Comparison of ENCODE assay signal across 11 cellular contexts in the genomic region with DNA sequence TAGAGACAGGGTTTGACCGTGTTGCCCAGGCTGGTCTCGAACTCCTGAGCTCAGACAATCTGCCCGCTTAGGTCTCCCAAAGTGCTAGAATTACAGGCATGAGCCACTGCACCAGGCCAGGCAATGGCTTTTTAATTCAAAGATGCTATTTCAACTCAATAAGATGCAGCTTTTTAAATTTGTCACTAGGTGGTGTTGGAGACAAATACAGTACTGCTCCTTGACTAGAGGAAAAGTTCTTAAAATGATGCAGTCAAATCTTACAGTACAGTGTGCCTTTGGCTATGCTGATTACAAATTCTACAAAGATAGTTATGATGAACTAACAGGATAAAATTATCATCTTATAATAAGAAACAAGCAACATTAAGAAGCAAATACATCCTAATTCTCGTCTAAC.
DNase-seq lines count a peak whose midpoint lies in the region; ATAC-seq, FAIRE-seq and TF ChIP-seq lines count a peak whose summit lies in the region.
"Had no signal": no experiment of that assay in that cellular context is flagged by ENCODE, and none has a peak within 500 bp of the region (broad histone marks: within the 10 kb centered on the region; RNA-seq: fewer than 3 reads in every experiment).

No MANE protein-coding gene starts in this region.

- no peaks in the 10 kb centered on the region for H3K36me3 Mint-ChIP-seq in HFFc6 (ENCODE audit: low read depth)
- no peaks in the 10 kb centered on the region for H3K36me3 Mint-ChIP-seq in activated CD4-positive, alpha-beta memory T cell treated with anti-CD3 and anti-CD28 coated beads, Interleukin-2, amount 10 ng/mL, durations not matched to agents 7 days and 5 days (ENCODE audit: low read depth)
- H3K36me3 Mint-ChIP-seq: activated CD8-positive, alpha-beta memory T cell treated with anti-CD3 and anti-CD28 coated beads, Interleukin-2, amount 10 ng/mL, durations not matched to agents 7 days and 5 days had no signal

- peaks cover 3% of the 10 kb centered on the region; the same call in 1 of the 2 replicates for H3K27me3 Mint-ChIP-seq in HFFc6 (ENCODE audit: insufficient read depth)
- H3K27me3 Mint-ChIP-seq in activated CD4-positive, alpha-beta memory T cell treated with anti-CD3 and anti-CD28 coated beads, Interleukin-2, amount 10 ng/mL, durations not matched to agents 7 days and 5 days: no peaks in the 10 kb centered on the region
- H3K27me3 Mint-ChIP-seq: activated CD8-positive, alpha-beta memory T cell treated with anti-CD3 and anti-CD28 coated beads, Interleukin-2, amount 10 ng/mL, durations not matched to agents 7 days and 5 days had no signal

- DNase-seq in AML-193 (lab: John Stamatoyannopoulos, UW): peak; percentile 12 to 38
- DNase-seq in HFFc6: peak; percentile 50
- peak; percentile 27 for DNase-seq in RCC 7860 (ENCODE audit: low spot score)
- DNase-seq in fibroblast of the conjunctiva (ENCODE audit: low read depth): peak; percentile 27
- DNase-seq in COR-L47 (lab: John Stamatoyannopoulos, UW): no peak
- DNase-seq in activated CD4-positive, alpha-beta memory T cell treated with anti-CD3 and anti-CD28 coated beads, Interleukin-2, amount 10 ng/mL, durations not matched to agents 7 days and 5 days: no peak
- no peak for DNase-seq in heart right ventricle
- DNase-seq in activated T-cell treated with anti-CD3 and anti-CD28 coated beads for 4 hours: no peak
- DNase-seq: activated CD8-positive, alpha-beta memory T cell treated with anti-CD3 and anti-CD28 coated beads, Interleukin-2, amount 10 ng/mL, durations not matched to agents 7 days and 5 days; HCEC 1CT had no signal

- ATAC-seq in heart right ventricle: no peak
- ATAC-seq: activated CD8-positive, alpha-beta memory T cell treated with anti-CD3 and anti-CD28 coated beads, Interleukin-2, amount 10 ng/mL, durations not matched to agents 7 days and 5 days had no signal

- WGBS in heart right ventricle, 2 donors: 81 to 92% methylated on average over 4 of the region's 4 CpGs

- intact Hi-C loops in heart right ventricle (cut with DNase I): no loop called here

- no peak overlapping the region for H3K27ac ChIP-seq in heart right ventricle

- no peaks in the 10 kb centered on the region for H3K4me1 Mint-ChIP-seq in HFFc6 (ENCODE audit: low read depth)
- no peaks in the 10 kb centered on the region for H3K4me1 Mint-ChIP-seq in activated CD4-positive, alpha-beta memory T cell treated with anti-CD3 and anti-CD28 coated beads, Interleukin-2, amount 10 ng/mL, durations not matched to agents 7 days and 5 days
- H3K4me1 Mint-ChIP-seq: activated CD8-positive, alpha-beta memory T cell treated with anti-CD3 and anti-CD28 coated beads, Interleukin-2, amount 10 ng/mL, durations not matched to agents 7 days and 5 days had no signal

- H3K9me3 Mint-ChIP-seq in HFFc6: no peaks in the 10 kb centered on the region
- no peaks in the 10 kb centered on the region for H3K9me3 Mint-ChIP-seq in activated CD4-positive, alpha-beta memory T cell treated with anti-CD3 and anti-CD28 coated beads, Interleukin-2, amount 10 ng/mL, durations not matched to agents 7 days and 5 days

- H3K4me1 ChIP-seq in heart right ventricle: no peaks in the 10 kb centered on the region

- H3K27ac Mint-ChIP-seq in HFFc6: no peak overlapping the region
- H3K27ac Mint-ChIP-seq in activated CD4-positive, alpha-beta memory T cell treated with anti-CD3 and anti-CD28 coated beads, Interleukin-2, amount 10 ng/mL, durations not matched to agents 7 days and 5 days: no peak overlapping the region
- H3K27ac Mint-ChIP-seq: activated CD8-positive, alpha-beta memory T cell treated with anti-CD3 and anti-CD28 coated beads, Interleukin-2, amount 10 ng/mL, durations not matched to agents 7 days and 5 days had no signal

- H3K4me3 Mint-ChIP-seq in HFFc6: no peak overlapping the region
- H3K4me3 Mint-ChIP-seq in activated CD4-positive, alpha-beta memory T cell treated with anti-CD3 and anti-CD28 coated beads, Interleukin-2, amount 10 ng/mL, durations not matched to agents 7 days and 5 days: no peak overlapping the region
- H3K4me3 Mint-ChIP-seq: activated CD8-positive, alpha-beta memory T cell treated with anti-CD3 and anti-CD28 coated beads, Interleukin-2, amount 10 ng/mL, durations not matched to agents 7 days and 5 days had no signal

- peak; percentile 76 for TF ChIP-seq CTCF in HFFc6 (IDR thresholded peaks at IDR 0.05)
- no peak for TF ChIP-seq CTCF in heart right ventricle (IDR thresholded peaks at IDR 0.05)

- POLR2A ChIA-PET in activated CD4-positive, alpha-beta memory T cell treated with anti-CD3 and anti-CD28 coated beads, Interleukin-2, amount 10 ng/mL, durations not matched to agents 7 days and 5 days (lab: Charles Lee): no interaction called here

- no peak for FAIRE-seq in RCC 7860 (lab: Jason Lieb, UNC)
- FAIRE-seq: endometrium had no signal

- H3K4me3 ChIP-seq in heart right ventricle: no peak overlapping the region

- no peaks in the 10 kb centered on the region for H3K27me3 ChIP-seq in heart right ventricle

- no peaks in the 10 kb centered on the region for H3K9me3 ChIP-seq in heart right ventricle

- CTCF ChIA-PET in activated CD4-positive, alpha-beta memory T cell treated with anti-CD3 and anti-CD28 coated beads, Interleukin-2, amount 10 ng/mL, durations not matched to agents 7 days and 5 days (lab: Charles Lee): no interaction called here

- H3K36me3 ChIP-seq in heart right ventricle: no peaks in the 10 kb centered on the region

Comparison
In these comparisons a context has a peak if more than half of its experiments do, and no peak if none do; other contexts are left out.
1. DNase-seq: peak in AML-193 (2 of 2), HFFc6 (single experiment), RCC 7860 (single experiment) and fibroblast of the conjunctiva (single experiment); none in COR-L47 (single experiment), activated CD4-positive, alpha-beta memory T cell treated with anti-CD3 and anti-CD28 coated beads, Interleukin-2, amount 10 ng/mL, durations not matched to agents 7 days and 5 days (single experiment), heart right ventricle (0 of 2) and activated T-cell treated with anti-CD3 and anti-CD28 coated beads for 4 hours (single experiment).